Comparison of ENCODE assay signal across 22 cellular contexts in genomic region chr6:95511404-95511803, GRCh38.
DNase-seq lines count a peak whose midpoint lies in the region; ATAC-seq and TF ChIP-seq lines count a peak whose summit lies in the region.
"Had no signal": no experiment of that assay in that cellular context is flagged by ENCODE, and none has a peak within 500 bp of the region (broad histone marks: within the 10 kb centered on the region; RNA-seq: fewer than 3 reads in every experiment).

No MANE protein-coding gene starts in this region.

- H3K9ac ChIP-seq in SK-N-MC (ENCODE audit: insufficient read length) (no peak overlapping the region), smooth muscle cell (ENCODE audit: low read depth) (no peak overlapping the region)
- H3K9ac ChIP-seq: BLaER1 treated with 17β-estradiol and CSF1 and Interleukin-3, amounts not matched to agents 10 nM and 100 nM had no signal

- TF ChIP-seq CTCF in glutamatergic neuron (IDR thresholded peaks at IDR 0.05; ENCODE audit: partially characterized antibody, unreplicated experiment) (no peak), smooth muscle cell (IDR thresholded peaks at IDR 0.05; ENCODE audit: borderline replicate concordance, insufficient read depth, poor library complexity, severe bottlenecking) (no peak)

- peak overlapping the region; percentile 7 for H3K4me3 Mint-ChIP-seq in glutamatergic neuron (ENCODE audit: unreplicated experiment)
- H3K4me3 Mint-ChIP-seq: CD4-positive, alpha-beta memory T cell; HFFc6 had no signal

- no peaks in the 10 kb centered on the region for H3K4me1 ChIP-seq in smooth muscle cell (ENCODE audit: low read depth)
- H3K4me1 ChIP-seq: BE2C; BLaER1 treated with 17β-estradiol and CSF1 and Interleukin-3, amounts not matched to agents 10 nM and 100 nM had no signal

- no peaks in the 10 kb centered on the region for H3K27me3 ChIP-seq in smooth muscle cell (ENCODE audit: low read depth)
- H3K27me3 ChIP-seq: BE2C; BLaER1 treated with 17β-estradiol and CSF1 and Interleukin-3, amounts not matched to agents 10 nM and 100 nM had no signal

- H3K4me2 ChIP-seq in smooth muscle cell, result no peak overlapping the region
- H3K4me2 ChIP-seq: BLaER1 treated with 17β-estradiol and CSF1 and Interleukin-3, amounts not matched to agents 10 nM and 100 nM had no signal

- H3K79me2 ChIP-seq in smooth muscle cell (ENCODE audit: low read depth), result no peaks in the 10 kb centered on the region

- H2AFZ ChIP-seq in smooth muscle cell (ENCODE audit: low read depth), result peak overlapping the region; percentile 18

- H3K36me3 ChIP-seq in SK-N-MC (ENCODE audit: insufficient read depth, low read length) (no peaks in the 10 kb centered on the region), smooth muscle cell (ENCODE audit: low read depth) (no peaks in the 10 kb centered on the region)
- H3K36me3 ChIP-seq: BE2C; BLaER1 treated with 17β-estradiol and CSF1 and Interleukin-3, amounts not matched to agents 10 nM and 100 nM; HAP-1 had no signal

- H3F3A ChIP-seq in smooth muscle cell (ENCODE audit: low read depth), result no peaks in the 10 kb centered on the region

- peaks cover 14% of the 10 kb centered on the region for H3K4me1 Mint-ChIP-seq in glutamatergic neuron (ENCODE audit: low read depth, unreplicated experiment)
- H3K4me1 Mint-ChIP-seq: CD4-positive, alpha-beta memory T cell had no signal

- no peaks in the 10 kb centered on the region for H3K9me3 Mint-ChIP-seq in glutamatergic neuron (ENCODE audit: unreplicated experiment)

- H3K27me3 Mint-ChIP-seq in glutamatergic neuron (ENCODE audit: unreplicated experiment), result no peaks in the 10 kb centered on the region
- H3K27me3 Mint-ChIP-seq: CD4-positive, alpha-beta memory T cell had no signal

- ATAC-seq in HG02885 (IDR thresholded peaks at IDR 0.05; ENCODE audit: poor library complexity, unreplicated experiment), result no peak

- H3K36me3 Mint-ChIP-seq in glutamatergic neuron (ENCODE audit: unreplicated experiment), result no peaks in the 10 kb centered on the region
- H3K36me3 Mint-ChIP-seq: CD4-positive, alpha-beta memory T cell had no signal

- H3K27ac ChIP-seq in SK-N-MC (peak overlapping the region; percentile 69), smooth muscle cell (ENCODE audit: low read depth) (no peak overlapping the region)
- H3K27ac ChIP-seq: 22Rv1; BLaER1 treated with 17β-estradiol and CSF1 and Interleukin-3, amounts not matched to agents 10 nM and 100 nM had no signal

- DNase-seq in NCI-H2107 treated with DMSO at 0.1 percent for 48 hours (lab: John Stamatoyannopoulos, UW; ENCODE audit: unreplicated experiment) (peak; percentile 7), NCI-H2107 (lab: John Stamatoyannopoulos, UW) (no peak), SK-N-MC (ENCODE audit: low read depth, low spot score) (peak; percentile 89), glutamatergic neuron (no peak), smooth muscle cell (lab: John Stamatoyannopoulos, UW; ENCODE audit: unreplicated experiment) (no peak), NCI-H510A (lab: John Stamatoyannopoulos, UW) (no peak), mesenteric fat pad (ENCODE audit: low spot score) (no peak)
- DNase-seq: ACHN; AML-193; BE2C; Calu3; CD4-positive, alpha-beta memory T cell; COR-L47; DMS53; DMS79 treated with DMSO at 0.1 percent for 48 hours; GF-D8; GOT3; HFFc6 had no signal

- no peak overlapping the region for H3K27ac Mint-ChIP-seq in glutamatergic neuron (ENCODE audit: unreplicated experiment)
- H3K27ac Mint-ChIP-seq: CD4-positive, alpha-beta memory T cell; HFFc6 had no signal

- no peaks in the 10 kb centered on the region for H3K9me3 ChIP-seq in SK-N-MC (ENCODE audit: low read depth, low read length)
- no peaks in the 10 kb centered on the region for H3K9me3 ChIP-seq in smooth muscle cell (replicated peaks; ENCODE audit: low read depth)
- H3K9me3 ChIP-seq: BE2C; BLaER1 treated with 17β-estradiol and CSF1 and Interleukin-3, amounts not matched to agents 10 nM and 100 nM; HAP-1 had no signal

- WGBS in smooth muscle cell (ENCODE audit: low lambda C conversion rate), result 61% methylated on average over 4 of the region's 4 CpGs

- peak overlapping the region; percentile 59 for H3K4me3 ChIP-seq in SK-N-MC
- no peak overlapping the region for H3K4me3 ChIP-seq in smooth muscle cell
- H3K4me3 ChIP-seq: BLaER1 treated with 17β-estradiol and CSF1 and Interleukin-3, amounts not matched to agents 10 nM and 100 nM; HAP-1 had no signal

- H4K20me1 ChIP-seq in smooth muscle cell (ENCODE audit: low read depth), result no peaks in the 10 kb centered on the region
- H4K20me1 ChIP-seq: BLaER1 treated with 17β-estradiol and CSF1 and Interleukin-3, amounts not matched to agents 10 nM and 100 nM had no signal

Comparison
In these comparisons a context has a peak if more than half of its experiments do, and no peak if none do; other contexts are left out.
1. DNase-seq: peak in NCI-H2107 treated with DMSO at 0.1 percent for 48 hours (single experiment) and SK-N-MC (single experiment); none in NCI-H2107 (single experiment), glutamatergic neuron (single experiment), smooth muscle cell (single experiment), NCI-H510A (single experiment) and mesenteric fat pad (single experiment).